Comparison of ENCODE assay signal across 34 cellular contexts in the genomic region with DNA sequence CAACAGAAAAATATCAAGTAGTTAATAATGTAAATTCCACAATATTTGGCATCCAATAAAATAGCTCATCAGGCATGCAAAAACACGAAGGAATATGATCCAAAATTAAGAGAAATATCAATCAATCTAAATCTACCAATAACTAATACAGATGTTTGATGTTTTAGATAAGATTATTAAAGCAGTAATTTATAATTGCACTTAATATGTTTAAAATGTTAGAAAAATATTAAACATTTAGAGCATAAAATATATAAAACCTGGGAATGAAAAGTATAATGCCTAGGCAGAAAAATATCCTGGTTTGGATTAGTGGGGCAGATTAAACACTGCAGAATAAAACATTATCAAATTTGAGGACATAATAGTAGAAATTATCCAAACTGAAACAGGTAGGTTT.
"Had no signal": no experiment of that assay in that cellular context is flagged by ENCODE, and none has a peak within 500 bp of the region (broad histone marks: within the 10 kb centered on the region; RNA-seq: fewer than 3 reads in every experiment).

No MANE protein-coding gene starts in this region.

- DNase-seq: activated effector memory CD4-positive, alpha-beta T cell treated with anti-CD3 and anti-CD28 coated beads, Interleukin-2, amount 50 U/mL, for 16 hours; activated effector memory CD4-positive, alpha-beta T cell treated with Interleukin-2 at 50 U/mL for 16 hours; activated gamma-delta T cell; activated gamma-delta T cell treated with Interleukin-2 at 50 U/mL for 16 hours; activated naive CD4-positive, alpha-beta T cell; activated naive CD4-positive, alpha-beta T cell treated with anti-CD3 and anti-CD28 coated beads for 36 hours; activated naive CD4-positive, alpha-beta T cell treated with anti-CD3 and anti-CD28 coated beads, Interleukin-2, amount 10 ng/mL, durations not matched to agents 7 days and 5 days; activated naive CD4-positive, alpha-beta T cell treated with anti-CD3 and anti-CD28 coated beads, Interleukin-2, amount 50 U/mL, for 16 hours; activated naive CD4-positive, alpha-beta T cell treated with Interleukin-2 at 50 U/mL for 16 hours; activated naive CD8-positive, alpha-beta T cell treated with anti-CD3 and anti-CD28 coated beads for 36 hours; activated naive CD8-positive, alpha-beta T cell treated with anti-CD3 and anti-CD28 coated beads, Interleukin-2, amount 10 ng/mL, durations not matched to agents 7 days and 5 days; activated naive CD8-positive, alpha-beta T cell treated with anti-CD3 and anti-CD28 coated beads, Interleukin-2, amount 50 U/mL, for 24 hours; activated T-cell treated with anti-CD3 and anti-CD28 coated beads, Interleukin-2, amount 50 U/mL, for 1 hour; activated T-cell treated with anti-CD3 and anti-CD28 coated beads, Interleukin-2, amount 50 U/mL, for 24 hours; activated T-cell treated with anti-CD3 and anti-CD28 coated beads, Interleukin-2, amount 50 U/mL, for 4 hours; activated T-cell treated with anti-CD3 and anti-CD28 coated beads, Interleukin-2, amount 50 U/mL, for 48 hours; activated T-cell treated with anti-CD3 and anti-CD28 coated beads, Interleukin-2, amount 50 U/mL, for 72 hours; adrenal gland; amniotic stem cell; amygdala; anterior cingulate cortex; aorta; body of pancreas; brain microvascular endothelial cell; caudate nucleus; central memory CD4-positive, alpha-beta T cell; cerebellar nuclear complex had no signal

- ATAC-seq: activated naive CD4-positive, alpha-beta T cell treated with anti-CD3 and anti-CD28 coated beads, Interleukin-2, amount 50 U/mL, for 72 hours; activated naive CD8-positive, alpha-beta T cell treated with anti-CD3 and anti-CD28 coated beads, Interleukin-2, amount 50 U/mL, for 24 hours; activated T-cell treated with anti-CD3 and anti-CD28 coated beads, Interleukin-2, amount 50 U/mL, for 4 hours; activated T-cell treated with anti-CD3 and anti-CD28 coated beads, Interleukin-2, amount 50 U/mL, for 72 hours; activated T-helper 17 cell treated with anti-CD3 and anti-CD28 coated beads, Interleukin-2, amount 50 U/mL, for 72 hours; body of pancreas had no signal

- H3K27ac ChIP-seq: adrenal gland, ascending aorta, body of pancreas, brain microvascular endothelial cell, breast epithelium, cardiac muscle cell had no signal

- FAIRE-seq: astrocyte, bronchial epithelial cell had no signal
